8 cellular contexts compared by ENCODE assay signal in genomic region chr10:78657622-78658165, GRCh38.
DNase-seq lines count a peak whose midpoint lies in the region; ATAC-seq and TF ChIP-seq lines count a peak whose summit lies in the region.

No MANE protein-coding gene starts in this region.

- in situ Hi-C loops in G401 (cut with HindIII; ENCODE audit: low sequenced_read_pairs): no loop called here

- no peak overlapping the region for H3K4me3 ChIP-seq in fibroblast of mammary gland (ENCODE audit: control insufficient read depth, low read depth, low read length)

- peak; percentile 63 for ATAC-seq in HG03442 (IDR thresholded peaks at IDR 0.05; ENCODE audit: unreplicated experiment)
- no peak for ATAC-seq in GM21526 (IDR thresholded peaks at IDR 0.05; ENCODE audit: low FRiP score, unreplicated experiment)

- H3K27me3 Mint-ChIP-seq in activated T-cell treated with anti-CD3 and anti-CD28 coated beads, Interleukin-2, amount 50 U/mL, for 24 hours: peaks cover 16% of the 10 kb centered on the region
- H3K27me3 Mint-ChIP-seq in nephron (ENCODE audit: low read depth): no peaks in the 10 kb centered on the region

- H3K9me3 Mint-ChIP-seq in activated T-cell treated with anti-CD3 and anti-CD28 coated beads, Interleukin-2, amount 50 U/mL, for 24 hours: no peaks in the 10 kb centered on the region
- H3K9me3 Mint-ChIP-seq in nephron: no peaks in the 10 kb centered on the region

- no peaks in the 10 kb centered on the region for H3K36me3 Mint-ChIP-seq in activated T-cell treated with anti-CD3 and anti-CD28 coated beads, Interleukin-2, amount 50 U/mL, for 24 hours (ENCODE audit: low read depth)
- H3K36me3 Mint-ChIP-seq in nephron (ENCODE audit: low read depth): no peaks in the 10 kb centered on the region

- H3K4me1 Mint-ChIP-seq in activated T-cell treated with anti-CD3 and anti-CD28 coated beads, Interleukin-2, amount 50 U/mL, for 24 hours (ENCODE audit: low read depth): no peaks in the 10 kb centered on the region
- H3K4me1 Mint-ChIP-seq in nephron: peaks cover 26% of the 10 kb centered on the region

- DNase-seq in G401 (ENCODE audit: low spot score) (peak; percentile 25), OCI-M1 (lab: John Stamatoyannopoulos, UW) (peak; percentile 82), fibroblast of mammary gland (ENCODE audit: low read depth) (peak; percentile 68)
- DNase-seq in activated T-cell treated with anti-CD3 and anti-CD28 coated beads, Interleukin-2, amount 50 U/mL, for 24 hours: peak; percentile 73
- peak; percentile 48 for DNase-seq in stimulated activated naive CD4-positive, alpha-beta T cell treated with Interleukin-2 at 50 U/mL for 16 hours (lab: John Stamatoyannopoulos, UW)

- H3K4me3 Mint-ChIP-seq in activated T-cell treated with anti-CD3 and anti-CD28 coated beads, Interleukin-2, amount 50 U/mL, for 24 hours: no peak overlapping the region
- no peak overlapping the region for H3K4me3 Mint-ChIP-seq in nephron

- TF ChIP-seq CTCF in fibroblast of mammary gland (conservative IDR thresholded peaks at IDR 0.05; ENCODE audit: control insufficient read depth, insufficient read depth, low read depth, low read length) (peak; percentile 78), nephron (IDR thresholded peaks at IDR 0.05; ENCODE audit: unreplicated experiment in 3 of 3) (peak; percentile 36 to 62 (median 46))

- no peak overlapping the region for H3K27ac Mint-ChIP-seq in activated T-cell treated with anti-CD3 and anti-CD28 coated beads, Interleukin-2, amount 50 U/mL, for 24 hours
- H3K27ac Mint-ChIP-seq in nephron: no peak overlapping the region

Comparison
In these comparisons a context has a peak if more than half of its experiments do, and no peak if none do; other contexts are left out.
1. DNase-seq: peak in every context shown above with its lines; median percentile 82 in OCI-M1; 73 in activated T-cell treated with anti-CD3 and anti-CD28 coated beads, Interleukin-2, amount 50 U/mL, for 24 hours; 68 in fibroblast of mammary gland; 48 in stimulated activated naive CD4-positive, alpha-beta T cell treated with Interleukin-2 at 50 U/mL for 16 hours; 25 in G401.